Comparison of ENCODE assay signal across 1 cellular context in genomic region chr7:90749262-90749661, GRCh38.
TF ChIP-seq lines count a peak whose summit lies in the region.

No MANE protein-coding gene starts in this region.

TF ChIP-seq in GM12878, 131 proteins besides CTCF, POLR2A, EP300 and RAD21 (continued from another document):
- TF ChIP-seq PBX3 (IDR thresholded peaks at IDR 0.05; ENCODE audit: insufficient replicate concordance, low read depth, low read length), result no peak
- TF ChIP-seq POLR2AphosphoS5 (IDR thresholded peaks at IDR 0.05; ENCODE audit: low read length), result no peak
- no peak for TF ChIP-seq ATF7 (IDR thresholded peaks at IDR 0.05; ENCODE audit: low read depth)
- no peak for TF ChIP-seq IKZF1 (conservative IDR thresholded peaks at IDR 0.05)
- TF ChIP-seq SRF (IDR thresholded peaks at IDR 0.05; ENCODE audit: low read depth in 2 of 2, low read length in 2 of 2), result no peak
- TF ChIP-seq CHD1 (IDR thresholded peaks at IDR 0.05; ENCODE audit: low read depth, low read length), result no peak
- no peak for TF ChIP-seq USF2 (IDR thresholded peaks at IDR 0.05; ENCODE audit: borderline replicate concordance, low read depth, low read length)
- TF ChIP-seq CEBPB (IDR thresholded peaks at IDR 0.05; ENCODE audit: borderline replicate concordance in 1 of 2, low read depth in 2 of 2, low read length in 2 of 2), result no peak
- TF ChIP-seq ELK1 (IDR thresholded peaks at IDR 0.05; ENCODE audit: low read depth, low read length), result no peak
- no peak for TF ChIP-seq MXI1 (IDR thresholded peaks at IDR 0.05; ENCODE audit: low read depth, low read length)
- no peak for TF ChIP-seq REST (IDR thresholded peaks at IDR 0.05; ENCODE audit: low read depth, low read length)
- TF ChIP-seq RUNX3 (IDR thresholded peaks at IDR 0.05; ENCODE audit: low read length), result no peak
